10 cellular contexts compared by ENCODE assay signal in genomic region chr3:66487475-66487874, GRCh38. TPM values are rescaled to one million over a fixed set of nuclear protein-coding genes. Genes with fewer than 3 reads are reported as not detected.
A peak's percentile ranks its signal among the peaks of the same experiment; 100 is the strongest.
DNase-seq lines count a peak whose midpoint lies in the region; ATAC-seq, FAIRE-seq and TF ChIP-seq lines count a peak whose summit lies in the region.
"Had no signal": no experiment of that assay in that cellular context is flagged by ENCODE, and none has a peak within 500 bp of the region (broad histone marks: within the 10 kb centered on the region; RNA-seq: fewer than 3 reads in every experiment).

No MANE protein-coding gene starts in this region.

- WGBS in suprapubic skin: 51% methylated on average over 5 of the region's 5 CpGs

- ATAC-seq in activated T-cell treated with anti-CD3 and anti-CD28 coated beads, Interleukin-2, amount 50 U/mL, for 72 hours (replicated peaks in 1 of 2): no peak
- ATAC-seq in activated T-cell treated with anti-CD3 and anti-CD28 coated beads, Interleukin-2, amount 50 U/mL, for 4 hours: no peak
- ATAC-seq in left lung (no peak), GM21381 (IDR thresholded peaks at IDR 0.05; ENCODE audit: unreplicated experiment) (no peak)

- peaks cover 90% of the 10 kb centered on the region for H3K4me1 Mint-ChIP-seq in activated T-cell treated with anti-CD3 and anti-CD28 coated beads, Interleukin-2, amount 50 U/mL, for 72 hours (ENCODE audit: low read depth)
- peaks cover 87% of the 10 kb centered on the region for H3K4me1 Mint-ChIP-seq in activated T-cell treated with anti-CD3 and anti-CD28 coated beads, Interleukin-2, amount 50 U/mL, for 4 hours (ENCODE audit: low read depth)
- peaks cover 71% of the 10 kb centered on the region for H3K4me1 Mint-ChIP-seq in astrocyte (ENCODE audit: low read depth, unreplicated experiment)

- DNase-seq in activated T-cell treated with anti-CD3 and anti-CD28 coated beads, Interleukin-2, amount 50 U/mL, for 72 hours: no peak
- no peak for DNase-seq in activated T-cell treated with anti-CD3 and anti-CD28 coated beads, Interleukin-2, amount 50 U/mL, for 4 hours
- DNase-seq in astrocyte (ENCODE audit: low read depth): peak; percentile 80
- no peak for DNase-seq in left lung
- DNase-seq in suprapubic skin (ENCODE audit: low spot score in 2 of 2): no peak
- DNase-seq in cerebellar cortex (ENCODE audit: low spot score): no peak
- DNase-seq in MG63: no peak

- H3K27me3 Mint-ChIP-seq in activated T-cell treated with anti-CD3 and anti-CD28 coated beads, Interleukin-2, amount 50 U/mL, for 72 hours (ENCODE audit: low read depth): no peaks in the 10 kb centered on the region
- no peaks in the 10 kb centered on the region for H3K27me3 Mint-ChIP-seq in activated T-cell treated with anti-CD3 and anti-CD28 coated beads, Interleukin-2, amount 50 U/mL, for 4 hours (ENCODE audit: low read depth)
- H3K27me3 Mint-ChIP-seq in astrocyte (ENCODE audit: low read depth, unreplicated experiment): no peaks in the 10 kb centered on the region
- H3K27me3 Mint-ChIP-seq: dendritic cell treated with granulocyte-macrophage colony-stimulating factor and Interleukin-4, amounts not matched to agents 40 ng/mL and 50 ng/mL, for 4 days had no signal

- peak overlapping the region; percentile 49 for H3K4me2 ChIP-seq in astrocyte (ENCODE audit: low read length)
- H3K4me2 ChIP-seq: hepatocyte had no signal

- H3K27me3 ChIP-seq in astrocyte (ENCODE audit: insufficient read depth, low read length): no peaks in the 10 kb centered on the region
- no peaks in the 10 kb centered on the region for H3K27me3 ChIP-seq in left lung
- H3K27me3 ChIP-seq in suprapubic skin: no peaks in the 10 kb centered on the region
- no peaks in the 10 kb centered on the region for H3K27me3 ChIP-seq in MG63
- H3K27me3 ChIP-seq: hepatocyte had no signal

- H3K4me3 Mint-ChIP-seq in activated T-cell treated with anti-CD3 and anti-CD28 coated beads, Interleukin-2, amount 50 U/mL, for 72 hours: no peak overlapping the region
- no peak overlapping the region for H3K4me3 Mint-ChIP-seq in activated T-cell treated with anti-CD3 and anti-CD28 coated beads, Interleukin-2, amount 50 U/mL, for 4 hours
- H3K4me3 Mint-ChIP-seq in astrocyte (ENCODE audit: unreplicated experiment): no peak overlapping the region
- H3K4me3 Mint-ChIP-seq: dendritic cell treated with granulocyte-macrophage colony-stimulating factor and Interleukin-4, amounts not matched to agents 40 ng/mL and 50 ng/mL, for 4 days had no signal

- H3K27ac ChIP-seq in astrocyte (ENCODE audit: low read depth, low read length): peak overlapping the region; percentile 79
- peak overlapping the region; percentile 18 to 78 for H3K27ac ChIP-seq in left lung
- peak overlapping the region; percentile 81 for H3K27ac ChIP-seq in suprapubic skin
- H3K27ac ChIP-seq: hepatocyte had no signal

- H3K9me3 Mint-ChIP-seq in activated T-cell treated with anti-CD3 and anti-CD28 coated beads, Interleukin-2, amount 50 U/mL, for 72 hours: no peaks in the 10 kb centered on the region
- H3K9me3 Mint-ChIP-seq in activated T-cell treated with anti-CD3 and anti-CD28 coated beads, Interleukin-2, amount 50 U/mL, for 4 hours: no peaks in the 10 kb centered on the region
- H3K9me3 Mint-ChIP-seq in astrocyte (ENCODE audit: unreplicated experiment): no peaks in the 10 kb centered on the region
- H3K9me3 Mint-ChIP-seq: dendritic cell treated with granulocyte-macrophage colony-stimulating factor and Interleukin-4, amounts not matched to agents 40 ng/mL and 50 ng/mL, for 4 days had no signal

- intact Hi-C loops in left lung (cut with DNase I): no loop called here

- H3K27ac Mint-ChIP-seq in activated T-cell treated with anti-CD3 and anti-CD28 coated beads, Interleukin-2, amount 50 U/mL, for 72 hours: peak overlapping the region; percentile 90
- no peak overlapping the region for H3K27ac Mint-ChIP-seq in astrocyte (ENCODE audit: unreplicated experiment)
- H3K27ac Mint-ChIP-seq: dendritic cell treated with granulocyte-macrophage colony-stimulating factor and Interleukin-4, amounts not matched to agents 40 ng/mL and 50 ng/mL, for 4 days had no signal

- no peak for TF ChIP-seq POLR2A in suprapubic skin (IDR thresholded peaks at IDR 0.05)

- peak overlapping the region; percentile 61 for H3K9ac ChIP-seq in astrocyte (ENCODE audit: low read length)

- no peak for TF ChIP-seq EP300 in suprapubic skin (IDR thresholded peaks at IDR 0.05)

- H3K4me1 ChIP-seq in astrocyte (ENCODE audit: insufficient read depth, low read length) (peaks cover 57% of the 10 kb centered on the region), left lung (peaks cover 33 to 64% of the 10 kb centered on the region in 2 donors), suprapubic skin (peaks cover 67% of the 10 kb centered on the region)

- peaks cover 94% of the 10 kb centered on the region for H3K79me2 ChIP-seq in astrocyte (ENCODE audit: insufficient read depth, low read length)

- no peak overlapping the region for H3K4me3 ChIP-seq in astrocyte (ENCODE audit: insufficient read depth, low read depth, low read length)
- H3K4me3 ChIP-seq in left lung: no peak overlapping the region
- no peak overlapping the region for H3K4me3 ChIP-seq in suprapubic skin
- no peak overlapping the region for H3K4me3 ChIP-seq in MG63
- H3K4me3 ChIP-seq: hepatocyte had no signal

- H3K9me3 ChIP-seq in astrocyte (ENCODE audit: insufficient read depth, low read depth, low read length) (no peaks in the 10 kb centered on the region), left lung (no peaks in the 10 kb centered on the region), suprapubic skin (no peaks in the 10 kb centered on the region), MG63 (no peaks in the 10 kb centered on the region)

- FAIRE-seq in astrocyte (lab: Jason Lieb, UNC): no peak

- no peak for TF ChIP-seq CTCF in astrocyte (IDR thresholded peaks at IDR 0.05; ENCODE audit: insufficient read depth, low read depth, low read length)
- no peak for TF ChIP-seq CTCF in left lung (IDR thresholded peaks at IDR 0.05)
- TF ChIP-seq CTCF in suprapubic skin (IDR thresholded peaks at IDR 0.05): no peak

- H2AFZ ChIP-seq in astrocyte (ENCODE audit: low read depth, low read length): no peak overlapping the region
- H2AFZ ChIP-seq: hepatocyte had no signal

- H3K36me3 Mint-ChIP-seq in activated T-cell treated with anti-CD3 and anti-CD28 coated beads, Interleukin-2, amount 50 U/mL, for 72 hours (ENCODE audit: insufficient read depth in 2 of 2): no peaks in the 10 kb centered on the region
- H3K36me3 Mint-ChIP-seq in activated T-cell treated with anti-CD3 and anti-CD28 coated beads, Interleukin-2, amount 50 U/mL, for 4 hours (ENCODE audit: insufficient read depth): peaks cover 4% of the 10 kb centered on the region
- no peaks in the 10 kb centered on the region for H3K36me3 Mint-ChIP-seq in astrocyte (ENCODE audit: low read depth, unreplicated experiment)

- peaks cover 5% of the 10 kb centered on the region for H4K20me1 ChIP-seq in astrocyte (ENCODE audit: insufficient read depth, low read length)

- no peaks in the 10 kb centered on the region for H3K36me3 ChIP-seq in astrocyte (ENCODE audit: insufficient read depth, low read length)
- no peaks in the 10 kb centered on the region for H3K36me3 ChIP-seq in left lung
- no peaks in the 10 kb centered on the region for H3K36me3 ChIP-seq in suprapubic skin
- no peaks in the 10 kb centered on the region for H3K36me3 ChIP-seq in MG63

RNA-seq across cellular contexts. Expression of gene LRIG1, which starts 13.3 kb away (rescaled TPM):
- 10 to 100 TPM; 21.6 to 44.8 TPM for total RNA-seq in activated T-cell treated with anti-CD3 and anti-CD28 coated beads, Interleukin-2, amount 50 U/mL, for 72 hours
- total RNA-seq in activated T-cell treated with anti-CD3 and anti-CD28 coated beads, Interleukin-2, amount 50 U/mL, for 4 hours: 10 to 100 TPM; 42.0 to 63.0 (median 43.9) TPM
- 39.7 and 45.3 TPM in 2 replicates for total RNA-seq in astrocyte
- 10 to 100 TPM; 34.9 to 36.4 TPM for total RNA-seq in left lung
- total RNA-seq in suprapubic skin: 10 to 100 TPM; 69.1 to 88.0 (median 78.9) TPM
- total RNA-seq in MG63 (2014; rRNA removed; shearing (Covaris generic); ENCODE audit: low replicate concordance): 8.4 and 9.3 TPM in 2 replicates
